In genomic region chrX:97310373-97310772, GRCh38 we compare ENCODE assay signal across 14 cellular contexts.
A peak's percentile ranks its signal among the peaks of the same experiment; 100 is the strongest.
DNase-seq lines count a peak whose midpoint lies in the region; ATAC-seq and TF ChIP-seq lines count a peak whose summit lies in the region.
"Had no signal": no experiment of that assay in that cellular context is flagged by ENCODE, and none has a peak within 500 bp of the region (broad histone marks: within the 10 kb centered on the region; RNA-seq: fewer than 3 reads in every experiment).

No MANE protein-coding gene starts in this region.

- H4K20me1 ChIP-seq in smooth muscle cell (ENCODE audit: low read depth): no peaks in the 10 kb centered on the region

- H3K27ac ChIP-seq in HUES6 (ENCODE audit: low read depth, low read length) (peak overlapping the region; percentile 98), iPS-18a (ENCODE audit: low read length) (peak overlapping the region; percentile 95), smooth muscle cell (ENCODE audit: low read depth) (peak overlapping the region; percentile 23), tibial artery (no peak overlapping the region)
- H3K27ac ChIP-seq: right lobe of liver, tibial nerve had no signal

- no peak for ATAC-seq in esophagus mucosa
- ATAC-seq: effector memory CD8-positive, alpha-beta T cell; natural killer cell treated with Interleukin-12 subunit alpha and Interleukin-12 subunit beta and Interleukin-15 and Interleukin-18, amount 100 ng/mL, for 72 hours; right lobe of liver had no signal

- no peak overlapping the region for H2AFZ ChIP-seq in smooth muscle cell (ENCODE audit: low read depth)

- H3K4me2 ChIP-seq in smooth muscle cell: peak overlapping the region; percentile 69

- DNase-seq in astrocyte of the hippocampus (ENCODE audit: low read depth, low spot score) (peak; percentile 52), smooth muscle cell (lab: John Stamatoyannopoulos, UW; ENCODE audit: unreplicated experiment) (no peak), NK-92 (lab: John Stamatoyannopoulos, UW; ENCODE audit: unreplicated experiment) (no peak), tibial artery (no peak)
- DNase-seq: activated effector memory CD4-positive, alpha-beta T cell treated with anti-CD3 and anti-CD28 coated beads, Interleukin-2, amount 50 U/mL, for 16 hours; effector memory CD8-positive, alpha-beta T cell; NK-92 treated with Interleukin-12 subunit alpha and Interleukin-12 subunit beta, amount 100 ng/mL, for 24 hours; right lobe of liver; stimulated activated CD4-positive, alpha-beta T cell treated with anti-CD3 and anti-CD28 coated beads, Interleukin-2, amount 100 ng/mL, for 48 hours had no signal

- H3K9me3 ChIP-seq in HUES6 (ENCODE audit: control insufficient read depth, insufficient read depth, low read depth, low read length) (no peaks in the 10 kb centered on the region; the same call in 1 of the 2 replicates), iPS-18a (ENCODE audit: control insufficient read depth, low read depth, low read length) (no peaks in the 10 kb centered on the region), smooth muscle cell (replicated peaks; ENCODE audit: low read depth) (no peaks in the 10 kb centered on the region), tibial artery (no peaks in the 10 kb centered on the region)
- H3K9me3 ChIP-seq: right lobe of liver, tibial nerve had no signal

- H3K36me3 ChIP-seq in HUES6 (ENCODE audit: control insufficient read depth, insufficient read depth, low read length) (peaks cover 21% of the 10 kb centered on the region), iPS-18a (ENCODE audit: control insufficient read depth, low read depth, low read length) (no peaks in the 10 kb centered on the region), smooth muscle cell (ENCODE audit: low read depth) (no peaks in the 10 kb centered on the region), tibial artery (no peaks in the 10 kb centered on the region)
- H3K36me3 ChIP-seq: right lobe of liver, tibial nerve had no signal

- H3K79me2 ChIP-seq in smooth muscle cell (ENCODE audit: low read depth): no peaks in the 10 kb centered on the region

- WGBS in smooth muscle cell (ENCODE audit: low lambda C conversion rate): 5% methylated on average over 8 of the region's 8 CpGs

- no peaks in the 10 kb centered on the region for H3K27me3 ChIP-seq in HUES6 (ENCODE audit: control insufficient read depth, insufficient read depth, low read length)
- H3K27me3 ChIP-seq in iPS-18a (ENCODE audit: control insufficient read depth, insufficient read depth, low read length): no peaks in the 10 kb centered on the region
- no peaks in the 10 kb centered on the region for H3K27me3 ChIP-seq in smooth muscle cell (ENCODE audit: low read depth)
- no peaks in the 10 kb centered on the region for H3K27me3 ChIP-seq in tibial artery
- H3K27me3 ChIP-seq: right lobe of liver had no signal

- H3K4me3 ChIP-seq in HUES6 (ENCODE audit: low read depth, low read length) (peak overlapping the region; percentile 90), iPS-18a (ENCODE audit: low read length) (peak overlapping the region; percentile 57), smooth muscle cell (peak overlapping the region; percentile 13), tibial artery (no peak overlapping the region)
- H3K4me3 ChIP-seq: right lobe of liver, tibial nerve had no signal

- H3K9ac ChIP-seq in HUES6 (ENCODE audit: low read length) (peak overlapping the region; percentile 97), iPS-18a (ENCODE audit: low read length) (peak overlapping the region; percentile 64), smooth muscle cell (ENCODE audit: low read depth) (no peak overlapping the region)

- intact Hi-C loops in tibial artery (cut with DNase I; ENCODE audit: low total_unique reads): no loop called here

- H3K4me1 ChIP-seq in HUES6 (ENCODE audit: control insufficient read depth, insufficient read depth, low read length): peaks cover 31% of the 10 kb centered on the region
- H3K4me1 ChIP-seq in iPS-18a (ENCODE audit: control insufficient read depth, low read depth, low read length): peaks cover 22% of the 10 kb centered on the region
- H3K4me1 ChIP-seq in smooth muscle cell (ENCODE audit: low read depth): peaks cover 9% of the 10 kb centered on the region
- no peaks in the 10 kb centered on the region for H3K4me1 ChIP-seq in tibial artery
- H3K4me1 ChIP-seq: right lobe of liver, tibial nerve had no signal

- TF ChIP-seq CTCF in smooth muscle cell (IDR thresholded peaks at IDR 0.05; ENCODE audit: borderline replicate concordance, insufficient read depth, poor library complexity, severe bottlenecking) (no peak), tibial artery (IDR thresholded peaks at IDR 0.05) (no peak)

- H3F3A ChIP-seq in smooth muscle cell (ENCODE audit: low read depth): peaks cover 13% of the 10 kb centered on the region

Comparison
In these comparisons a context has a peak if more than half of its experiments do, and no peak if none do; other contexts are left out.
1. H3K27ac ChIP-seq: peak in HUES6 (single experiment), iPS-18a (single experiment) and smooth muscle cell (single experiment); none in tibial artery (0 of 2).
2. H3K4me3 ChIP-seq: peak in HUES6 (single experiment), iPS-18a (single experiment) and smooth muscle cell (single experiment); none in tibial artery (0 of 2).